In genomic region chr12:109488051-109488665, GRCh38 we compare ENCODE assay signal across 25 cellular contexts.
"Had no signal": no experiment of that assay in that cellular context is flagged by ENCODE, and none has a peak within 500 bp of the region (broad histone marks: within the 10 kb centered on the region; RNA-seq: fewer than 3 reads in every experiment).

No MANE protein-coding gene starts in this region.

- H3K27ac ChIP-seq: ascending aorta, coronary artery, dorsolateral prefrontal cortex, left ventricle myocardium inferior, right lobe of liver, skin epidermis, thyroid gland, upper lobe of left lung, vagina had no signal

- H3K9me3 ChIP-seq: ascending aorta, left ventricle myocardium inferior, right lobe of liver, thyroid gland, upper lobe of left lung, vagina had no signal

- FAIRE-seq: islet of Langerhans had no signal

- H3K27me3 ChIP-seq: ascending aorta, dorsolateral prefrontal cortex, right lobe of liver, thyroid gland, upper lobe of left lung, vagina had no signal

- DNase-seq: activated CD4-positive, alpha-beta memory T cell treated with anti-CD3 and anti-CD28 coated beads, Interleukin-2, amount 10 ng/mL, durations not matched to agents 7 days and 5 days; activated CD4-positive, alpha-beta T cell treated with anti-CD3 and anti-CD28 coated beads, Interleukin-2, amount 10 ng/mL, durations not matched to agents 7 days and 5 days; activated CD4-positive, CD25-positive, alpha-beta regulatory T cell treated with anti-CD3 and anti-CD28 coated beads, Interleukin-2, amount 50 U/mL, for 72 hours; activated CD8-positive, alpha-beta memory T cell treated with anti-CD3 and anti-CD28 coated beads, Interleukin-2, amount 50 U/mL, for 48 hours; activated gamma-delta T cell; activated naive CD4-positive, alpha-beta T cell treated with anti-CD3 and anti-CD28 coated beads, Interleukin-2, amount 10 ng/mL, durations not matched to agents 7 days and 5 days; activated naive CD8-positive, alpha-beta T cell treated with anti-CD3 and anti-CD28 coated beads, Interleukin-2, amount 10 ng/mL, durations not matched to agents 7 days and 5 days; activated T-cell treated with anti-CD3 and anti-CD28 coated beads, Interleukin-2, amount 50 U/mL, for 24 hours; dorsolateral prefrontal cortex; effector memory CD4-positive, alpha-beta T cell; foreskin melanocyte; left ventricle myocardium inferior; right lobe of liver; stimulated activated CD4-positive, alpha-beta T cell treated with anti-CD3 and anti-CD28 coated beads, Interleukin-4, amount 100 ng/mL, for 24 hours; stimulated activated naive CD8-positive, alpha-beta T cell treated with anti-CD3 and anti-CD28 coated beads, Interleukin-15, amount 100 ng/mL, for 72 hours; T-helper 17 cell; T1000; thyroid gland; upper lobe of left lung had no signal

- H3K4me3 ChIP-seq: ascending aorta, coronary artery, dorsolateral prefrontal cortex, left ventricle myocardium inferior, lung, right lobe of liver, skin epidermis, thyroid gland, upper lobe of left lung, vagina had no signal

- H3K4me1 ChIP-seq: ascending aorta, left ventricle myocardium inferior, right lobe of liver, thyroid gland, upper lobe of left lung, vagina had no signal
